ENCODE assay signal across 25 cellular contexts in the genomic region with DNA sequence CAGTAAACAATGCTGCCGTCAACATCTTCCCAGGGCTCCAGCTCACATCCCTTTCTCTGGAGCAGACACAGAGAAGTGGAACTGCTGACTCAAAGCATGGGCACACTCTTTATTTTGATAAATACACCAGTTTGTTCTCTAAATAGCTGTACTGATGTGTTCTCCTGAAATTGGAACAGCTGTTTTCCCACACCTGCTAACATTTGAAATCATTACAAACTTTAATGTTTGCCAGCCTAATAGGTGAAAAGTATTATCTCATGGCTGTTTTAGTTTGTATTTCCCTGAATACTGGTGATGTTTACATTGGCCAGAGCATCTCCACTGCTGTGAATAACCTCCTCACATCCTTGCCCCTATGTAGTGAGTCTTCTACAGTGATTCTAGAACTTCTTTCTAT.
"Had no signal": no experiment of that assay in that cellular context is flagged by ENCODE, and none has a peak within 500 bp of the region (broad histone marks: within the 10 kb centered on the region; RNA-seq: fewer than 3 reads in every experiment).

No MANE protein-coding gene starts in this region.

- ATAC-seq: activated CD4-positive, alpha-beta T cell treated with anti-CD3 and anti-CD28 coated beads for 36 hours; activated T-cell treated with anti-CD3 and anti-CD28 coated beads, Interleukin-2, amount 50 U/mL, for 72 hours; mucosa of descending colon; stimulated activated naive B cell treated with anti-CD40 and anti-IgM and Interleukin-4, amounts not matched to agents 10 μg/mL and 1 μg/mL and 100 μg/mL, for 72 hours had no signal

- H3K4me3 Mint-ChIP-seq: activated B cell treated with CpG ODN at 0.5 μM for 24 hours; activated CD4-positive, alpha-beta T cell treated with anti-CD3 and anti-CD28 coated beads for 36 hours; activated naive CD4-positive, alpha-beta T cell treated with anti-CD3 and anti-CD28 coated beads for 36 hours; activated naive CD8-positive, alpha-beta T cell treated with anti-CD3 and anti-CD28 coated beads, Interleukin-2, amount 10 ng/mL, durations not matched to agents 7 days and 5 days; activated T-cell treated with anti-CD3 and anti-CD28 coated beads, Interleukin-2, amount 50 U/mL, for 72 hours; immature natural killer cell; nephron progenitor cell; stimulated activated naive B cell treated with anti-CD40 and anti-IgM and Interleukin-4, amounts not matched to agents 10 μg/mL and 1 μg/mL and 100 μg/mL, for 72 hours had no signal

- H3K4me1 ChIP-seq: sigmoid colon, transverse colon had no signal

- H3K4me1 Mint-ChIP-seq: activated CD4-positive, alpha-beta T cell treated with anti-CD3 and anti-CD28 coated beads for 36 hours; activated naive CD8-positive, alpha-beta T cell treated with anti-CD3 and anti-CD28 coated beads, Interleukin-2, amount 10 ng/mL, durations not matched to agents 7 days and 5 days; immature natural killer cell had no signal

- H3K4me3 ChIP-seq: hepatocyte, mucosa of descending colon, sigmoid colon, transverse colon, vagina had no signal

- H3K27ac Mint-ChIP-seq: activated B cell treated with CpG ODN at 0.5 μM for 24 hours; activated CD4-positive, alpha-beta T cell treated with anti-CD3 and anti-CD28 coated beads for 36 hours; activated naive CD4-positive, alpha-beta T cell treated with anti-CD3 and anti-CD28 coated beads for 36 hours; activated naive CD8-positive, alpha-beta T cell treated with anti-CD3 and anti-CD28 coated beads, Interleukin-2, amount 10 ng/mL, durations not matched to agents 7 days and 5 days; activated T-cell treated with anti-CD3 and anti-CD28 coated beads, Interleukin-2, amount 50 U/mL, for 72 hours; immature natural killer cell; nephron progenitor cell; stimulated activated naive B cell treated with anti-CD40 and anti-IgM and Interleukin-4, amounts not matched to agents 10 μg/mL and 1 μg/mL and 100 μg/mL, for 72 hours had no signal

- H3K36me3 Mint-ChIP-seq: activated naive CD8-positive, alpha-beta T cell treated with anti-CD3 and anti-CD28 coated beads, Interleukin-2, amount 10 ng/mL, durations not matched to agents 7 days and 5 days; immature natural killer cell had no signal

- H3K4me2 ChIP-seq: hepatocyte had no signal

- H3K9me3 ChIP-seq: mucosa of descending colon, sigmoid colon, transverse colon, vagina had no signal

- H3K27ac ChIP-seq: hepatocyte, vagina had no signal

- H3K36me3 ChIP-seq: sigmoid colon, transverse colon, vagina had no signal

- H3K27me3 ChIP-seq: hepatocyte, sigmoid colon, transverse colon, vagina had no signal

- H3K9me3 Mint-ChIP-seq: activated B cell treated with CpG ODN at 0.5 μM for 24 hours; activated naive CD4-positive, alpha-beta T cell treated with anti-CD3 and anti-CD28 coated beads for 36 hours; activated naive CD8-positive, alpha-beta T cell treated with anti-CD3 and anti-CD28 coated beads, Interleukin-2, amount 10 ng/mL, durations not matched to agents 7 days and 5 days; activated T-cell treated with anti-CD3 and anti-CD28 coated beads, Interleukin-2, amount 50 U/mL, for 72 hours; immature natural killer cell; nephron progenitor cell; stimulated activated naive B cell treated with anti-CD40 and anti-IgM and Interleukin-4, amounts not matched to agents 10 μg/mL and 1 μg/mL and 100 μg/mL, for 72 hours had no signal

- DNase-seq: activated B cell treated with CpG ODN at 0.5 μM for 24 hours; activated CD4-positive, alpha-beta T cell treated with anti-CD3 and anti-CD28 coated beads for 36 hours; activated CD4-positive, alpha-beta T cell treated with anti-CD3 and anti-CD28 coated beads, Interleukin-2, amount 50 U/mL, for 48 hours; activated effector memory CD4-positive, alpha-beta T cell treated with Interleukin-2 at 50 U/mL for 16 hours; activated naive CD4-positive, alpha-beta T cell treated with anti-CD3 and anti-CD28 coated beads for 36 hours; activated naive CD8-positive, alpha-beta T cell treated with anti-CD3 and anti-CD28 coated beads, Interleukin-2, amount 10 ng/mL, durations not matched to agents 7 days and 5 days; activated T-cell treated with anti-CD3 and anti-CD28 coated beads, Interleukin-2, amount 50 U/mL, for 72 hours; amniotic stem cell; effector CD8-positive, alpha-beta T cell; foreskin melanocyte; glutamatergic neuron; immature natural killer cell; mesendoderm; nephron progenitor cell; nucleus accumbens; sigmoid colon; stimulated activated CD4-positive, alpha-beta T cell treated with anti-CD3 and anti-CD28 coated beads, Interleukin-2, amount 100 ng/mL, for 48 hours; stimulated activated CD8-positive, alpha-beta memory T cell treated with anti-CD3 and anti-CD28 coated beads, Interleukin-4, amount 100 ng/mL, for 48 hours; stimulated activated naive B cell treated with anti-CD40 and anti-IgM and Interleukin-4, amounts not matched to agents 10 μg/mL and 1 μg/mL and 100 μg/mL, for 72 hours; T-helper 1 cell; T1000; transverse colon had no signal
